8 cellular contexts compared by ENCODE assay signal in the genomic region with DNA sequence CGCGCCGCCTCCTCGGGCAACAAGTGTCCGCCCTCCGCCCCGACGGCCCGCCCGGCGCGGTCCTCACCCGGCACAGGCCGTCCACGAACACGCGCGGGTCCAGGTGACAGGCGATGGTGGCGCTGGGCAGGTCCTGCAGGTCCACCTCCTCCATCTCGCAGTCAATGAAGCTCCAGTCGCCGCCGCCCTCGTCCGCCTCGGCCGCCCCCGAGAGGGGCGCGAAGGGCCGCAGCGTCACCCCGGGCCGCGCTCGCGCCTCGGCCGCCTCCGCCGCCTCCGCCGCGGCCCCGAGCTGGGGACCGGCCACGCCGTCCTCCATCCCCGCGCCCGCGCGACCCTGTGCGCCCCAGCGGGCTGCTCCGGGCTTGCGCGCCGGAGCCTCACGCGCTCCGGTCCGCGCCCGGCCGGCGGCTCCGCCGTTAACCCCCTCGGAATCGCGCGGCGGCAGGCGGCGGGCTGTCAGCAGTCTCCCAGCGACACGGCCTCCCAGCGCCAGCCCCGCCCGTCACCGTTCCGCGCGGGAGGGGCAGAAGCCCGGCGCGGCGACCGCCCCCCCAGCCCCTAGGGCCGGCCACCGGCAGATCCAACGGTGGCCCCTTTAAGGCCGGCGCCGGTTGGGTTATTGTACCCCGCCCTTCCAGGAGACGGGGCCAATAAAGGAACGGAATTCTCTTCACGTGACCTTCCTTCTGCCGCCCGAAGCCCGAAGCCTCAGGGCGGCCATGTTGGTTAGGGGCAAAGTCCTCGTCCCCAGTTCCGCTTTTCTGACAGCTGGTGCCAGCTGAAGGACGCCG. TPM values are rescaled to one million over a fixed set of nuclear protein-coding genes. Genes with fewer than 3 reads are reported as not detected.
DNase-seq lines count a peak whose midpoint lies in the region; TF ChIP-seq lines count a peak whose summit lies in the region.

A gene (minus strand): TSS at position 421 of the 794 bp plus-strand sequence. CDS start 102 bp downstream, at position 319.

- peak within 1 kb of the TSS; percentile 68 for H3K4me3 ChIP-seq in effector memory CD4-positive, alpha-beta T cell (ENCODE audit: insufficient read depth, low read depth, low read length, poor library complexity, severe bottlenecking)

- peak within 1 kb of the TSS; percentile 47 for H3K27ac ChIP-seq in effector memory CD4-positive, alpha-beta T cell (ENCODE audit: insufficient read depth, low read length, poor library complexity, severe bottlenecking)

- no peaks in the 10 kb centered on the region for H3K27me3 ChIP-seq in effector memory CD4-positive, alpha-beta T cell (replicated peaks; ENCODE audit: control insufficient read depth, insufficient read depth, low read length, poor library complexity, severe bottlenecking)

- DNase-seq in COLO668 (lab: John Stamatoyannopoulos, UW; ENCODE audit: unreplicated experiment) (peak; percentile 97), GM20000 (ENCODE audit: low spot score) (peak; percentile 95), HS-5 (ENCODE audit: low read depth) (peak; percentile 70), NOMO-1 (lab: John Stamatoyannopoulos, UW; ENCODE audit: unreplicated experiment in 2 of 2) (peak; percentile 94 to 95), lung microvascular endothelial cell (ENCODE audit: low read depth in 2 of 2) (peak; percentile 93 to 95)
- DNase-seq in activated CD8-positive, alpha-beta memory T cell treated with anti-CD3 and anti-CD28 coated beads for 4 hours (ENCODE audit: low read depth in 2 of 2): peak; percentile 72 to 76
- DNase-seq in effector memory CD4-positive, alpha-beta T cell: peak; percentile 69 to 80 (median 79)
- peak; percentile 70 to 77 (median 71) for DNase-seq in stimulated activated CD4-positive, alpha-beta T cell treated with anti-CD3 and anti-CD28 coated beads, TNF-alpha, amount 100 ng/mL, for 4 hours (ENCODE audit: low read depth in 3 of 3)

- no peaks in the 10 kb centered on the region for H3K36me3 ChIP-seq in effector memory CD4-positive, alpha-beta T cell (ENCODE audit: control insufficient read depth, insufficient read depth, low read length)

- H3K4me1 ChIP-seq in effector memory CD4-positive, alpha-beta T cell (ENCODE audit: control insufficient read depth, insufficient read depth, low read length, poor library complexity, severe bottlenecking): peaks cover 9% of the 10 kb centered on the region

- TF ChIP-seq CTCF in GM20000 (IDR thresholded peaks at IDR 0.05; ENCODE audit: extremely low read depth, missing control alignments): no peak

- H3K9me3 ChIP-seq in effector memory CD4-positive, alpha-beta T cell (ENCODE audit: control insufficient read depth, low read length): no peaks in the 10 kb centered on the region

RNA-seq across cellular contexts. Expression of the gene that starts here (rescaled TPM):
- total RNA-seq in lung microvascular endothelial cell: 24.0 and 31.5 TPM in 2 replicates

Comparison
In these comparisons a context has a peak if more than half of its experiments do, and no peak if none do; other contexts are left out.
1. Peak in every context shown above with its lines: DNase-seq, H3K4me3 ChIP-seq and H3K27ac ChIP-seq.